ENCODE assay signal across 13 cellular contexts in genomic region chr19:13008926-13009787, GRCh38. TPM values are rescaled to one million over a fixed set of nuclear protein-coding genes. Genes with fewer than 3 reads are reported as not detected.
DNase-seq lines count a peak whose midpoint lies in the region; ATAC-seq, FAIRE-seq and TF ChIP-seq lines count a peak whose summit lies in the region.
"Had no signal": no experiment of that assay in that cellular context is flagged by ENCODE, and none has a peak within 500 bp of the region (broad histone marks: within the 10 kb centered on the region; RNA-seq: fewer than 3 reads in every experiment).

No MANE protein-coding gene starts in this region.

- no peak for TF ChIP-seq EP300 in esophagus muscularis mucosa (IDR thresholded peaks at IDR 0.05)

- H3K27ac ChIP-seq in BLaER1: no peak overlapping the region
- peak overlapping the region; percentile 88 to 98 (median 97) for H3K27ac ChIP-seq in esophagus muscularis mucosa (replicated peaks in 1 of 4)
- peak overlapping the region; percentile 99 for H3K27ac ChIP-seq in psoas muscle
- H3K27ac ChIP-seq: brain microvascular endothelial cell had no signal

- peaks cover 32% of the 10 kb centered on the region for H3K4me1 Mint-ChIP-seq in mesothelial cell of epicardium

- peaks cover 94% of the 10 kb centered on the region for H3K27me3 Mint-ChIP-seq in mesothelial cell of epicardium (ENCODE audit: low read depth)

- H3K4me2 ChIP-seq in BLaER1: peak overlapping the region; percentile 94

- H3K27ac Mint-ChIP-seq in mesothelial cell of epicardium: no peak overlapping the region
- H3K27ac Mint-ChIP-seq: memory B cell had no signal

- H3K9ac ChIP-seq in BLaER1: no peak overlapping the region

- peaks cover 100% of the 10 kb centered on the region for H4K20me1 ChIP-seq in BLaER1

- WGBS in esophagus muscularis mucosa: 87% methylated on average over 25 of the region's 28 CpGs
- 52 to 70% (median 59%) methylated on average over 28 of the region's 28 CpGs for WGBS in psoas muscle, 3 donors

- H3K4me3 ChIP-seq in BLaER1 (no peak overlapping the region), esophagus muscularis mucosa (peak overlapping the region in 1 of 4 donors; percentile 1), psoas muscle (peak overlapping the region; percentile 37)

- no peaks in the 10 kb centered on the region for H3K9me3 ChIP-seq in BLaER1
- no peaks in the 10 kb centered on the region for H3K9me3 ChIP-seq in esophagus muscularis mucosa
- H3K9me3 ChIP-seq in psoas muscle: no peaks in the 10 kb centered on the region

- TF ChIP-seq CTCF in esophagus muscularis mucosa (IDR thresholded peaks at IDR 0.05): no peak
- no peak for TF ChIP-seq CTCF in psoas muscle (IDR thresholded peaks at IDR 0.05)
- TF ChIP-seq CTCF in mesothelial cell of epicardium (IDR thresholded peaks at IDR 0.05; ENCODE audit: unreplicated experiment): no peak

- peaks cover 17% of the 10 kb centered on the region for H3K36me3 Mint-ChIP-seq in mesothelial cell of epicardium
- H3K36me3 Mint-ChIP-seq: memory B cell had no signal

- H3K4me3 Mint-ChIP-seq in mesothelial cell of epicardium: no peak overlapping the region
- H3K4me3 Mint-ChIP-seq: memory B cell had no signal

- no peak for TF ChIP-seq POLR2A in esophagus muscularis mucosa (IDR thresholded peaks at IDR 0.05; ENCODE audit: low read depth)

- no peak for FAIRE-seq in frontal cortex (lab: Jason Lieb, UNC)

- H3K27me3 ChIP-seq in BLaER1: peaks cover 62% of the 10 kb centered on the region
- peaks cover 0 to 3% (median 0%) of the 10 kb centered on the region in 4 donors for H3K27me3 ChIP-seq in esophagus muscularis mucosa
- H3K27me3 ChIP-seq in psoas muscle (ENCODE audit: insufficient read depth in 3 of 3, low read length in 2 of 3): no peaks in the 10 kb centered on the region

- H3K4me1 ChIP-seq in BLaER1 (peaks cover 79% of the 10 kb centered on the region), esophagus muscularis mucosa (peaks cover 92 to 100% (median 100%) of the 10 kb centered on the region in 4 donors), psoas muscle (peaks cover 83% of the 10 kb centered on the region)

- intact Hi-C loops in esophagus muscularis mucosa (cut with DNase I): no loop called here
- intact Hi-C loops in psoas muscle (cut with DNase I): loop anchor here in 1 of 2 donors (1.0 kb wide), 1 partner anchor 25 kb away; no protein-coding TSS in a partner anchor

- no peaks in the 10 kb centered on the region for H3K9me3 Mint-ChIP-seq in mesothelial cell of epicardium
- H3K9me3 Mint-ChIP-seq: memory B cell had no signal

- DNase-seq in NCI-H524 treated with DMSO at 0.1 percent for 48 hours (lab: John Stamatoyannopoulos, UW) (peak; percentile 34), esophagus muscularis mucosa (ENCODE audit: extremely low spot score) (no peak), psoas muscle (no peak), mesothelial cell of epicardium (ENCODE audit: low spot score in 2 of 2, unreplicated experiment in 2 of 2) (no peak), frontal cortex (ENCODE audit: low spot score in 2 of 2) (no peak), NCI-H2107 (lab: John Stamatoyannopoulos, UW) (no peak)
- DNase-seq: activated T-cell treated with anti-CD3 and anti-CD28 coated beads for 4 hours, brain microvascular endothelial cell, NCI-H1105, T1000 had no signal

- no peak for ATAC-seq in psoas muscle
- no peak for ATAC-seq in GM19452 (IDR thresholded peaks at IDR 0.05; ENCODE audit: unreplicated experiment)

- H3K36me3 ChIP-seq in BLaER1: peaks cover 11% of the 10 kb centered on the region
- peaks cover 0 to 4% (median 0%) of the 10 kb centered on the region in 4 donors for H3K36me3 ChIP-seq in esophagus muscularis mucosa
- no peaks in the 10 kb centered on the region for H3K36me3 ChIP-seq in psoas muscle (ENCODE audit: insufficient read depth in 1 of 2, low read depth in 1 of 2)
- H3K36me3 ChIP-seq: brain microvascular endothelial cell had no signal

RNA-seq across cellular contexts. Expression of gene NFIX, which starts 13.9 kb away (rescaled TPM):
- total RNA-seq in esophagus muscularis mucosa (100 to 1,000 TPM in 1 of 4 donors, 10 to 100 TPM in 3; 56.0 to 154 (median 79.4) TPM), psoas muscle (100 to 1,000 TPM; 220 to 347 (median 268) TPM), mesothelial cell of epicardium (52.4 to 55.5 TPM (median 53.8 TPM) in 3 replicates), frontal cortex (41.6 TPM)
- polyA plus RNA-seq in psoas muscle: 100 to 1,000 TPM in 1 of 3 donors, 10 to 100 TPM in 2; 22.2 to 158 (median 43.8) TPM

RNA-seq across cellular contexts. Expression of gene DAND5, which starts 39.8 kb away (rescaled TPM):
- total RNA-seq in esophagus muscularis mucosa: under 1 TPM in 3 of 4 donors, not detected in 1; 0.19 to 0.83 (median 0.29) TPM
- under 1 TPM in 1 of 4 donors, not detected in 3; 0.26 TPM for total RNA-seq in psoas muscle
- polyA plus RNA-seq in psoas muscle: not detected
- 0.16 TPM in 1 of 3 replicates, not detected in the others for total RNA-seq in mesothelial cell of epicardium
- total RNA-seq in frontal cortex: under 0.01 TPM

RNA-seq across cellular contexts. Expression of gene GADD45GIP1, which starts 52.1 kb away (rescaled TPM):
- 10 to 100 TPM; 33.0 to 60.1 (median 49.3) TPM for total RNA-seq in esophagus muscularis mucosa
- 10 to 100 TPM; 22.4 to 35.6 (median 29.3) TPM for total RNA-seq in psoas muscle
- polyA plus RNA-seq in psoas muscle: 100 to 1,000 TPM in 1 of 3 donors, 10 to 100 TPM in 2; 50.6 to 119 (median 62.5) TPM
- 18.7 to 19.1 TPM (median 18.8 TPM) in 3 replicates for total RNA-seq in mesothelial cell of epicardium
- total RNA-seq in frontal cortex: 21.6 TPM
